ENCODE assay signal across 22 cellular contexts in genomic region chr17:17384961-17385360, GRCh38.
"Had no signal": no experiment of that assay in that cellular context is flagged by ENCODE, and none has a peak within 500 bp of the region (broad histone marks: within the 10 kb centered on the region; RNA-seq: fewer than 3 reads in every experiment).

No MANE protein-coding gene starts in this region.

- DNase-seq: cerebellar nuclear complex; cortex of kidney; effector memory CD8-positive, alpha-beta T cell; foreskin fibroblast; gastrocnemius medialis; left lung; lower lobe of right lung; naive thymus-derived CD8-positive, alpha-beta T cell; right lobe of liver; small intestine; stimulated activated CD4-positive, alpha-beta T cell treated with anti-CD3 and anti-CD28 coated beads, Interleukin-15, amount 100 ng/mL, for 24 hours; stimulated activated CD4-positive, alpha-beta T cell treated with anti-CD3 and anti-CD28 coated beads, Interleukin-2, amount 100 ng/mL, for 48 hours; stimulated activated naive B cell treated with anti-CD40 and anti-IgM and Interleukin-4, amounts not matched to agents 10 μg/mL and 1 μg/mL and 100 μg/mL, for 72 hours; transverse colon; upper lobe of right lung; uterus had no signal

- H3K79me2 ChIP-seq: hepatocyte had no signal

- H3K4me2 ChIP-seq: hepatocyte, neural progenitor cell had no signal

- H2AFZ ChIP-seq: hepatocyte, neural progenitor cell had no signal

- H3K36me3 Mint-ChIP-seq: naive thymus-derived CD8-positive, alpha-beta T cell; neural progenitor cell; stimulated activated naive B cell treated with anti-CD40 and anti-IgM and Interleukin-4, amounts not matched to agents 10 μg/mL and 1 μg/mL and 100 μg/mL, for 72 hours had no signal

- H3K36me3 ChIP-seq: gastrocnemius medialis, heart left ventricle, left lung, lower lobe of right lung, neural progenitor cell, pancreas, right lobe of liver, suprapubic skin, transverse colon, upper lobe of right lung, uterus had no signal

- H3K27ac ChIP-seq: hepatocyte, left lung, lower lobe of right lung, neural progenitor cell, pancreas, right lobe of liver, transverse colon, upper lobe of right lung, uterus had no signal

- H3K27ac Mint-ChIP-seq: effector memory CD8-positive, alpha-beta T cell; naive thymus-derived CD8-positive, alpha-beta T cell; stimulated activated naive B cell treated with anti-CD40 and anti-IgM and Interleukin-4, amounts not matched to agents 10 μg/mL and 1 μg/mL and 100 μg/mL, for 72 hours; stimulated activated naive CD8-positive, alpha-beta T cell treated with anti-CD3 and anti-CD28 coated beads, Interleukin-15, Interleukin-2, amounts not matched to agents 100 ng/mL and 50 ng/mL, for 24 hours had no signal

- H3K27me3 ChIP-seq: gastrocnemius medialis, heart left ventricle, hepatocyte, neural progenitor cell, pancreas, right lobe of liver, suprapubic skin, upper lobe of right lung, uterus had no signal

- H3K9me3 Mint-ChIP-seq: effector memory CD8-positive, alpha-beta T cell; naive thymus-derived CD8-positive, alpha-beta T cell; neural progenitor cell; stimulated activated naive B cell treated with anti-CD40 and anti-IgM and Interleukin-4, amounts not matched to agents 10 μg/mL and 1 μg/mL and 100 μg/mL, for 72 hours; stimulated activated naive CD8-positive, alpha-beta T cell treated with anti-CD3 and anti-CD28 coated beads, Interleukin-15, Interleukin-2, amounts not matched to agents 100 ng/mL and 50 ng/mL, for 24 hours had no signal

- H3K9me3 ChIP-seq: gastrocnemius medialis, heart left ventricle, left lung, lower lobe of right lung, pancreas, right lobe of liver, suprapubic skin, transverse colon, upper lobe of right lung, uterus had no signal

- H3K4me3 Mint-ChIP-seq: effector memory CD8-positive, alpha-beta T cell; naive thymus-derived CD8-positive, alpha-beta T cell; stimulated activated naive B cell treated with anti-CD40 and anti-IgM and Interleukin-4, amounts not matched to agents 10 μg/mL and 1 μg/mL and 100 μg/mL, for 72 hours; stimulated activated naive CD8-positive, alpha-beta T cell treated with anti-CD3 and anti-CD28 coated beads, Interleukin-15, Interleukin-2, amounts not matched to agents 100 ng/mL and 50 ng/mL, for 24 hours had no signal

- H3K4me3 ChIP-seq: gastrocnemius medialis, heart left ventricle, hepatocyte, left lung, lower lobe of right lung, neural progenitor cell, pancreas, right lobe of liver, suprapubic skin, transverse colon, upper lobe of right lung, uterus had no signal

- H3K4me1 ChIP-seq: gastrocnemius medialis, left lung, lower lobe of right lung, upper lobe of right lung, uterus had no signal

- ATAC-seq: effector memory CD8-positive, alpha-beta T cell; left lung; lower lobe of right lung; naive thymus-derived CD8-positive, alpha-beta T cell; pancreas; right lobe of liver; stimulated activated naive B cell treated with anti-CD40 and anti-IgM and Interleukin-4, amounts not matched to agents 10 μg/mL and 1 μg/mL and 100 μg/mL, for 72 hours; upper lobe of right lung had no signal
